21 cellular contexts compared by ENCODE assay signal in the genomic region with DNA sequence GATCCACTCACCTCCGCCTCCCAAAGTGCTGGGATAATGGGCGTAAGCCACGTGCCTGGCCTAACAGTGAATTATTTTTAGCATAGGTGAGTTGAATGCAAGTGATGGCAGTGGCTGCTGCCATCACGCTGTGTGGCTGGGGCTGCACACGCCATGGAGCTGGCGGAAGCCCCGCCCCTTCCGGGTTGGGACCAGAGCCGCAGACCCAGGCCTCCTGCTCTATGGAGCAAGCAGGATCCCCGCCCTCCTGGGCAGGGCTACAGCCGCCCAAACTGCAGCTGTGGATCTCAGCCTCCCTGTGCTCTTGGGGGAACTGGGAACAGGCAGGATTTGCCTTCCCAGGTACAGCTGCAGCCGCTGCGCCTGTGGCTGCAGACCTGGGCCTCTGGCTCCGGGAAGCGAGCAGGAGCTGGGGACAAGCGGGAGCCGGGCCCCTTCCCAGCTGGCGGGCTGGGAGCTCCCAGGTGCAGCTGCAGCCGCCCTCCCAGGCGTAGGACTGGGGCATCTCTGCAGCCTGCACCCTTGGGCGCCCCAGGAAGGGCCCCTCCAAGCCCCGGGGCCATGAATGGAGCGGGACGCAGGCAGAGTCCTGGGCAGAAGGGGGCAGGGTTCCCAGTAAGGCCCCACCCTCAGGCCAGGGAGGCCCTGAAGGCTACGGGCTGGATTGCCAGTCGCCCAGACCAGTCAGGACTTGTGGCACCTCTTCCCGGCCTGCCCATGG. TPM values are rescaled to one million over a fixed set of nuclear protein-coding genes. Genes with fewer than 3 reads are reported as not detected.
DNase-seq lines count a peak whose midpoint lies in the region; ATAC-seq and TF ChIP-seq lines count a peak whose summit lies in the region.
"Had no signal": no experiment of that assay in that cellular context is flagged by ENCODE, and none has a peak within 500 bp of the region (broad histone marks: within the 10 kb centered on the region; RNA-seq: fewer than 3 reads in every experiment).

No MANE protein-coding gene starts in this region.

- H3K4me1 ChIP-seq in RWPE2 (ENCODE audit: insufficient read depth, poor library complexity, severe bottlenecking) (no peaks in the 10 kb centered on the region), neuronal stem cell (ENCODE audit: control insufficient read depth in 2 of 2, insufficient read depth in 1 of 2, low read depth in 1 of 2, low read length in 2 of 2) (peaks cover 0 to 2% of the 10 kb centered on the region in 2 donors)
- H3K4me1 ChIP-seq: HAP-1, parathyroid adenoma had no signal

- peak overlapping the region; percentile 98 for H3K18ac ChIP-seq in neuronal stem cell (ENCODE audit: low read length)

- no peaks in the 10 kb centered on the region for H3K9me3 ChIP-seq in RWPE2 (ENCODE audit: severe bottlenecking)
- H3K9me3 ChIP-seq in neuronal stem cell (replicated peaks in 1 of 2; ENCODE audit: control insufficient read depth in 2 of 2, insufficient read depth in 1 of 2, low read depth in 1 of 2, low read length in 2 of 2) = no peaks in the 10 kb centered on the region
- H3K9me3 ChIP-seq: HAP-1, mucosa of descending colon had no signal

- no peak for TF ChIP-seq CTCF in RWPE2 (IDR thresholded peaks at IDR 0.05; ENCODE audit: poor library complexity, severe bottlenecking)

- H3K27me3 ChIP-seq in RWPE2 (ENCODE audit: insufficient read depth, poor library complexity, severe bottlenecking) (no peaks in the 10 kb centered on the region), neuronal stem cell (ENCODE audit: control insufficient read depth in 3 of 3, insufficient read depth in 3 of 3, low read depth in 1 of 3, low read length in 3 of 3) (no peaks in the 10 kb centered on the region)

- no peaks in the 10 kb centered on the region for H3K79me1 ChIP-seq in neuronal stem cell (ENCODE audit: low read depth, low read length)

- H2BK5ac ChIP-seq in neuronal stem cell (ENCODE audit: low read length) = peak overlapping the region; percentile 94

- H2BK15ac ChIP-seq in neuronal stem cell (ENCODE audit: low read length) = peak overlapping the region; percentile 91

- ATAC-seq in RWPE2 (ENCODE audit: low read depth) (peak; percentile 57), HG02938 (IDR thresholded peaks at IDR 0.05; ENCODE audit: unreplicated experiment) (no peak), HG03520 (IDR thresholded peaks at IDR 0.05; ENCODE audit: unreplicated experiment) (no peak)
- ATAC-seq: mucosa of descending colon, PC-3 had no signal

- H3K23ac ChIP-seq in neuronal stem cell (ENCODE audit: low read depth, low read length, poor library complexity) = peak overlapping the region; percentile 55

- H3K14ac ChIP-seq in neuronal stem cell (ENCODE audit: low read length) = peak overlapping the region; percentile 99

- H3K27ac ChIP-seq in RWPE2 (ENCODE audit: poor library complexity, severe bottlenecking) (no peak overlapping the region), neuronal stem cell (replicated peaks; ENCODE audit: low read length) (peak overlapping the region; percentile 98)
- H3K27ac ChIP-seq: parathyroid adenoma had no signal

- WGBS in neuronal stem cell (ENCODE audit: extremely low coverage in 2 of 2, insufficient read length in 2 of 2, insufficient replicate concordance in 1 of 2), 2 donors = no CpG with 5 or more reads among the region's 27 CpGs

- peak overlapping the region; percentile 83 for H2AK5ac ChIP-seq in neuronal stem cell (ENCODE audit: low read depth, low read length)

- peak overlapping the region; percentile 84 for H2BK12ac ChIP-seq in neuronal stem cell (ENCODE audit: low read length)

- peak; percentile 62 for DNase-seq in G401 (ENCODE audit: low spot score)
- peak; percentile 82 for DNase-seq in RWPE2 (ENCODE audit: low spot score)
- DNase-seq in neuronal stem cell (ENCODE audit: low spot score) = peak; percentile 83
- no peak for DNase-seq in hippocampal formation (lab: John Stamatoyannopoulos, UW)
- DNase-seq in GM03348 (ENCODE audit: low spot score) = no peak
- DNase-seq: activated naive CD4-positive, alpha-beta T cell treated with anti-CD3 and anti-CD28 coated beads, Interleukin-2, amount 50 U/mL, for 16 hours; activated T-cell treated with anti-CD3 and anti-CD28 coated beads, Interleukin-2, amount 50 U/mL, for 1 hour; AML-193; mucosa of descending colon; NCI-H748 treated with DMSO at 0.1 percent for 48 hours; PC-3; stimulated activated CD4-positive, alpha-beta T cell treated with anti-CD3 and anti-CD28 coated beads, Interleukin-4, amount 100 ng/mL, for 24 hours; substantia nigra had no signal

- H3K36me3 ChIP-seq in RWPE2 (ENCODE audit: low read depth) (peaks cover 29% of the 10 kb centered on the region), neuronal stem cell (replicated peaks in 1 of 2; ENCODE audit: control insufficient read depth in 2 of 2, insufficient read depth in 2 of 2, low read length in 2 of 2) (peaks cover 0 to 12% of the 10 kb centered on the region in 2 donors)
- H3K36me3 ChIP-seq: HAP-1 had no signal

- no peak overlapping the region for H4K91ac ChIP-seq in neuronal stem cell (ENCODE audit: low read depth, low read length, poor library complexity)

- H3K4me2 ChIP-seq in neuronal stem cell (ENCODE audit: insufficient read depth, low read length, poor library complexity, severe bottlenecking) = peak overlapping the region; percentile 86

- peak overlapping the region; percentile 95 for H3K9ac ChIP-seq in neuronal stem cell (ENCODE audit: low read depth, low read length, poor library complexity)
- H3K9ac ChIP-seq: parathyroid adenoma had no signal

- in situ Hi-C loops in G401 (cut with HindIII; ENCODE audit: low sequenced_read_pairs) = no loop called here

- H3K4me3 ChIP-seq in RWPE2 (ENCODE audit: severe bottlenecking) (no peak overlapping the region), iPS-11a (ENCODE audit: low read depth, low read length) (peak overlapping the region; percentile 55), neuronal stem cell (ENCODE audit: low read length in 2 of 2) (peak overlapping the region; percentile 59 to 85)
- H3K4me3 ChIP-seq: HAP-1, mucosa of descending colon had no signal

- peak overlapping the region; percentile 97 for H4K8ac ChIP-seq in neuronal stem cell (ENCODE audit: low read depth, low read length)

- peak overlapping the region; percentile 95 for H2AFZ ChIP-seq in neuronal stem cell (ENCODE audit: low read length)
- H2AFZ ChIP-seq: parathyroid adenoma had no signal

- no peak overlapping the region for H2BK120ac ChIP-seq in neuronal stem cell (ENCODE audit: low read depth, low read length)

- no peak overlapping the region for H3K4ac ChIP-seq in neuronal stem cell (ENCODE audit: low read length)

RNA-seq across cellular contexts. Expression of gene SLA2, which starts 30.9 kb away (rescaled TPM):
- total RNA-seq in G401 (2014; rRNA removed; shearing (Covaris generic)) = 0.10 TPM in 1 of 2 replicates, not detected in the other
- 0.10 TPM for polyA plus RNA-seq in neuronal stem cell (2013, experiment 1 of 2)
- polyA plus RNA-seq in neuronal stem cell (2013, experiment 2 of 2) = 0.08 TPM
- total RNA-seq: epithelial cell of proximal tubule, glomerular endothelial cell, skeletal muscle tissue had no signal

Comparison
In these comparisons a context has a peak if more than half of its experiments do, and no peak if none do; other contexts are left out.
1. DNase-seq: peak in G401 (single experiment), RWPE2 (single experiment) and neuronal stem cell (single experiment); none in hippocampal formation (0 of 2) and GM03348 (single experiment).